ENCODE assay signal across 8 cellular contexts in genomic region chr4:77156912-77157858, GRCh38. TPM values are rescaled to one million over a fixed set of nuclear protein-coding genes. Genes with fewer than 3 reads are reported as not detected.
DNase-seq lines count a peak whose midpoint lies in the region; ATAC-seq, FAIRE-seq and TF ChIP-seq lines count a peak whose summit lies in the region.

Gene CCNG2 (plus strand): TSS chr4:77157207. CDS start chr4:77158533, 1,326 bp downstream.

- no peaks in the 10 kb centered on the region for H3K27me3 ChIP-seq in esophagus muscularis mucosa

- TF ChIP-seq CTCF in CD14-positive monocyte (IDR thresholded peaks at IDR 0.05), result no peak
- no peak for TF ChIP-seq CTCF in OCI-LY7 (conservative IDR thresholded peaks at IDR 0.05; ENCODE audit: low read length)
- peak in 1 of 3 experiments; percentile 8 for TF ChIP-seq CTCF in esophagus muscularis mucosa (IDR thresholded peaks at IDR 0.05)

- no peaks in the 10 kb centered on the region for H3K9me3 ChIP-seq in OCI-LY7 (ENCODE audit: low read length)
- H3K9me3 ChIP-seq in esophagus muscularis mucosa, result no peaks in the 10 kb centered on the region

- H3K9me2 ChIP-seq in OCI-LY7 (ENCODE audit: insufficient read depth, low read length), result no peaks in the 10 kb centered on the region

- DNase-seq in CD14-positive monocyte (ENCODE audit: low spot score), result peak; percentile 78
- DNase-seq in HTR-8/SVneo (ENCODE audit: insufficient read length, low spot score), result peak; percentile 48
- peak; percentile 99 for DNase-seq in OCI-LY7 (ENCODE audit: low spot score)
- DNase-seq in activated T-cell treated with anti-CD3 and anti-CD28 coated beads, Interleukin-2, amount 50 U/mL, for 4 hours, result peak; percentile 79
- DNase-seq in esophagus muscularis mucosa (ENCODE audit: extremely low spot score), result peak; percentile 98
- peak; percentile 60 to 100 (median 90) for DNase-seq in naive thymus-derived CD8-positive, alpha-beta T cell

- peaks cover 50% of the 10 kb centered on the region for H3K4me1 Mint-ChIP-seq in CD14-positive monocyte
- peaks cover 31% of the 10 kb centered on the region for H3K4me1 Mint-ChIP-seq in activated T-cell treated with anti-CD3 and anti-CD28 coated beads, Interleukin-2, amount 50 U/mL, for 4 hours (ENCODE audit: low read depth)
- H3K4me1 Mint-ChIP-seq in naive thymus-derived CD8-positive, alpha-beta T cell, result peaks cover 13 to 72% (median 32%) of the 10 kb centered on the region in 4 donors
- peaks cover 55% of the 10 kb centered on the region for H3K4me1 Mint-ChIP-seq in stimulated activated memory B cell treated with anti-CD40 and anti-IgM and Interleukin-4, amounts not matched to agents 10 μg/mL and 1 μg/mL and 100 μg/mL, for 72 hours

- H4K20me1 ChIP-seq in OCI-LY7 (ENCODE audit: insufficient read depth, low read length), result 0 out of 2 replicates have a peak, but pooled peaks cover 5% of the 10 kb centered on the region

- H2AFZ ChIP-seq in OCI-LY7 (ENCODE audit: low read length), result peak within 1 kb of the TSS; percentile 69

- H3K9me3 Mint-ChIP-seq in CD14-positive monocyte, result no peaks in the 10 kb centered on the region
- H3K9me3 Mint-ChIP-seq in activated T-cell treated with anti-CD3 and anti-CD28 coated beads, Interleukin-2, amount 50 U/mL, for 4 hours, result no peaks in the 10 kb centered on the region
- peaks cover 0 to 4% (median 0%) of the 10 kb centered on the region in 9 donors for H3K9me3 Mint-ChIP-seq in naive thymus-derived CD8-positive, alpha-beta T cell
- H3K9me3 Mint-ChIP-seq in stimulated activated memory B cell treated with anti-CD40 and anti-IgM and Interleukin-4, amounts not matched to agents 10 μg/mL and 1 μg/mL and 100 μg/mL, for 72 hours, result no peaks in the 10 kb centered on the region

- H3K36me3 Mint-ChIP-seq in CD14-positive monocyte, result peaks cover 20 to 23% of the 10 kb centered on the region in 2 donors
- H3K36me3 Mint-ChIP-seq in activated T-cell treated with anti-CD3 and anti-CD28 coated beads, Interleukin-2, amount 50 U/mL, for 4 hours (ENCODE audit: insufficient read depth), result peaks cover 8% of the 10 kb centered on the region
- H3K36me3 Mint-ChIP-seq in naive thymus-derived CD8-positive, alpha-beta T cell, result peaks cover 0 to 19% (median 10%) of the 10 kb centered on the region in 3 donors
- peaks cover 12% of the 10 kb centered on the region for H3K36me3 Mint-ChIP-seq in stimulated activated memory B cell treated with anti-CD40 and anti-IgM and Interleukin-4, amounts not matched to agents 10 μg/mL and 1 μg/mL and 100 μg/mL, for 72 hours

- peaks cover 40% of the 10 kb centered on the region; the same call in 1 of the 2 replicates for H3K79me2 ChIP-seq in OCI-LY7 (ENCODE audit: insufficient read depth, low read depth, low read length)

- POLR2A ChIA-PET in OCI-LY7 (lab: Charles Lee), result interaction anchor here (0.8 to 10.2 kb wide), 9 partner anchors 17 to 103 kb away, joined by 3 to 213 read pairs (median 8); partner anchors contain the start of gene CCNI
- POLR2A ChIA-PET in naive thymus-derived CD8-positive, alpha-beta T cell (lab: Charles Lee), result interaction anchor here (0.9 to 4.7 kb wide), 13 partner anchors 9 to 705 kb away, joined by 3 to 44 read pairs (median 4); partner anchors contain the start of genes CCNI and MRPL1

- ATAC-seq in GM19467 (IDR thresholded peaks at IDR 0.05; ENCODE audit: unreplicated experiment), result peak; percentile 18
- ATAC-seq in activated T-cell treated with anti-CD3 and anti-CD28 coated beads, Interleukin-2, amount 50 U/mL, for 4 hours, result peak; percentile 44
- ATAC-seq in naive thymus-derived CD8-positive, alpha-beta T cell, result peak; percentile 44 to 53
- ATAC-seq in stimulated activated memory B cell treated with anti-CD40 and anti-IgM and Interleukin-4, amounts not matched to agents 10 μg/mL and 1 μg/mL and 100 μg/mL, for 72 hours, result peak; percentile 63

- peak; percentile 58 for TF ChIP-seq POLR2A in esophagus muscularis mucosa (IDR thresholded peaks at IDR 0.05; ENCODE audit: low read depth)

- H3K4me1 ChIP-seq in OCI-LY7 (ENCODE audit: insufficient read depth, low read length, poor library complexity, severe bottlenecking) (peaks cover 60% of the 10 kb centered on the region), esophagus muscularis mucosa (peaks cover 5 to 38% (median 29%) of the 10 kb centered on the region in 4 donors)

- WGBS in esophagus muscularis mucosa, result under 1% methylated on average over 54 of the region's 94 CpGs

- H3K27ac ChIP-seq in OCI-LY7 (ENCODE audit: low read depth, low read length, poor library complexity, severe bottlenecking) (peak within 1 kb of the TSS; percentile 98), esophagus muscularis mucosa (replicated peaks in 1 of 4) (peak within 1 kb of the TSS; percentile 83 to 97 (median 95))

- H3K4me3 Mint-ChIP-seq in CD14-positive monocyte, result peak within 1 kb of the TSS; percentile 99
- peak within 1 kb of the TSS; percentile 98 for H3K4me3 Mint-ChIP-seq in activated T-cell treated with anti-CD3 and anti-CD28 coated beads, Interleukin-2, amount 50 U/mL, for 4 hours
- peak within 1 kb of the TSS; percentile 95 to 100 (median 98) for H3K4me3 Mint-ChIP-seq in naive thymus-derived CD8-positive, alpha-beta T cell
- peak within 1 kb of the TSS; percentile 99 for H3K4me3 Mint-ChIP-seq in stimulated activated memory B cell treated with anti-CD40 and anti-IgM and Interleukin-4, amounts not matched to agents 10 μg/mL and 1 μg/mL and 100 μg/mL, for 72 hours

- H3K4me3 ChIP-seq in OCI-LY7 (ENCODE audit: low read depth, low read length, poor library complexity, severe bottlenecking) (peak within 1 kb of the TSS; percentile 96), esophagus muscularis mucosa (peak within 1 kb of the TSS; percentile 74 to 98 (median 96))

- CTCF ChIA-PET in OCI-LY7 (lab: Charles Lee; ENCODE audit: unreplicated experiment), result interaction anchor here (1.9 kb wide), 1 partner anchor 62 kb away, joined by 6 read pairs; no protein-coding TSS in a partner anchor

- intact Hi-C loops in CD14-positive monocyte (cut with micrococcal nuclease), result loop anchor here (2.0 to 10.0 kb wide), 5 partner anchors 35 to 942 kb away; partner anchors contain the start of genes CCNI (in 1 of the 2) and SCARB2 (in 1 of the 2)
- intact Hi-C loops in OCI-LY7 (cut with micrococcal nuclease; ENCODE audit: unreplicated experiment), result loop anchor here (1.0 to 10.0 kb wide), 3 partner anchors 81 to 1642 kb away; partner anchors contain the start of genes RCHY1 and THAP6
- intact Hi-C loops in esophagus muscularis mucosa (cut with DNase I), result loop anchor here (5.0 kb wide), 2 partner anchors 65 to 80 kb away; partner anchors contain the start of gene CCNI

- no peaks in the 10 kb centered on the region for H3K27me3 Mint-ChIP-seq in CD14-positive monocyte (ENCODE audit: low read depth in 3 of 3)
- H3K27me3 Mint-ChIP-seq in activated T-cell treated with anti-CD3 and anti-CD28 coated beads, Interleukin-2, amount 50 U/mL, for 4 hours (ENCODE audit: low read depth), result no peaks in the 10 kb centered on the region
- peaks cover 0 to 5% (median 0%) of the 10 kb centered on the region in 5 donors for H3K27me3 Mint-ChIP-seq in naive thymus-derived CD8-positive, alpha-beta T cell
- no peaks in the 10 kb centered on the region for H3K27me3 Mint-ChIP-seq in stimulated activated memory B cell treated with anti-CD40 and anti-IgM and Interleukin-4, amounts not matched to agents 10 μg/mL and 1 μg/mL and 100 μg/mL, for 72 hours

- TF ChIP-seq EP300 in esophagus muscularis mucosa (IDR thresholded peaks at IDR 0.05), result no peak

- peak within 1 kb of the TSS; percentile 97 for H3K4me2 ChIP-seq in OCI-LY7 (ENCODE audit: low read length)

- H3K36me3 ChIP-seq in OCI-LY7 (ENCODE audit: insufficient read depth, low read length), result peaks cover 42% of the 10 kb centered on the region
- peaks cover 7 to 28% (median 15%) of the 10 kb centered on the region in 4 donors for H3K36me3 ChIP-seq in esophagus muscularis mucosa

- FAIRE-seq in HTR-8/SVneo (lab: Jason Lieb, UNC), result no peak

- BruUV-seq in OCI-LY7 (replicated peaks; lab: Mats Ljungman, UMichigan), result no TSS peak

- peak within 1 kb of the TSS; percentile 93 to 100 (median 99) for H3K27ac Mint-ChIP-seq in CD14-positive monocyte
- peak within 1 kb of the TSS; percentile 96 to 100 (median 98) for H3K27ac Mint-ChIP-seq in naive thymus-derived CD8-positive, alpha-beta T cell
- peak within 1 kb of the TSS; percentile 100 for H3K27ac Mint-ChIP-seq in stimulated activated memory B cell treated with anti-CD40 and anti-IgM and Interleukin-4, amounts not matched to agents 10 μg/mL and 1 μg/mL and 100 μg/mL, for 72 hours

RNA-seq across cellular contexts. Expression of gene CCNG2, which starts in this region (rescaled TPM):
- 10 to 100 TPM; 17.6 to 26.4 TPM for polyA plus RNA-seq in CD14-positive monocyte
- total RNA-seq in OCI-LY7 (2014; rRNA removed; shearing (Covaris generic)), result 13.1 and 16.6 TPM in 2 replicates
- 87.4 and 104 TPM in 2 replicates for total RNA-seq in OCI-LY7 (2022)
- 1 to 10 TPM in 2 of 3 donors, under 1 TPM in 1; 0.30 to 1.0 (median 1.0) TPM for total RNA-seq in activated T-cell treated with anti-CD3 and anti-CD28 coated beads, Interleukin-2, amount 50 U/mL, for 4 hours
- 10 to 100 TPM; 25.7 to 33.3 (median 26.2) TPM for total RNA-seq in esophagus muscularis mucosa
- 10 to 100 TPM; 36.3 to 38.1 TPM for total RNA-seq in naive thymus-derived CD8-positive, alpha-beta T cell
- 10 to 100 TPM; 10.2 to 15.3 (median 13.7) TPM for polyA plus RNA-seq in naive thymus-derived CD8-positive, alpha-beta T cell

Comparison
In these comparisons a context has a peak if more than half of its experiments do, and no peak if none do; other contexts are left out.
1. Peak in every context shown above with its lines: DNase-seq, ATAC-seq, H3K4me3 ChIP-seq and H3K27ac ChIP-seq.
2. RNA of gene CCNG2 (total RNA-seq): 13.1 to 104 TPM in OCI-LY7, 36.3 to 38.1 TPM in naive thymus-derived CD8-positive, alpha-beta T cell and 25.7 to 33.3 TPM in esophagus muscularis mucosa; 0.30 to 1.0 TPM in activated T-cell treated with anti-CD3 and anti-CD28 coated beads, Interleukin-2, amount 50 U/mL, for 4 hours; every median in the first group is over 4 times any median in the second.
3. DNase-seq: peak in every context shown above with its lines; median percentile 99 in OCI-LY7; 98 in esophagus muscularis mucosa; 90 in naive thymus-derived CD8-positive, alpha-beta T cell; 79 in activated T-cell treated with anti-CD3 and anti-CD28 coated beads, Interleukin-2, amount 50 U/mL, for 4 hours; 78 in CD14-positive monocyte; 48 in HTR-8/SVneo.